Comparison of ENCODE assay signal across 19 cellular contexts in genomic region chr10:103595933-103596726, GRCh38.
"Had no signal": no experiment of that assay in that cellular context is flagged by ENCODE, and none has a peak within 500 bp of the region (broad histone marks: within the 10 kb centered on the region; RNA-seq: fewer than 3 reads in every experiment).

No MANE protein-coding gene starts in this region.

- H3K4me3 ChIP-seq: breast epithelium, gastrocnemius medialis, heart right ventricle, lower lobe of right lung, skin epidermis, thyroid gland had no signal

- H3K9me3 ChIP-seq: breast epithelium, gastrocnemius medialis, heart right ventricle, lower lobe of right lung, thyroid gland had no signal

- DNase-seq: activated CD4-positive, alpha-beta T cell treated with anti-CD3 and anti-CD28 coated beads for 48 hours; activated CD8-positive, alpha-beta T cell treated with anti-CD3 and anti-CD28 coated beads for 36 hours; activated effector memory CD4-positive, alpha-beta T cell treated with anti-CD3 and anti-CD28 coated beads, Interleukin-2, amount 50 U/mL, for 16 hours; activated naive CD8-positive, alpha-beta T cell treated with anti-CD3 and anti-CD28 coated beads for 36 hours; activated T-cell treated with anti-CD3 and anti-CD28 coated beads, Interleukin-2, amount 50 U/mL, for 4 hours; effector memory CD8-positive, alpha-beta T cell; gastrocnemius medialis; heart right ventricle; left cardiac atrium; lower lobe of right lung; nucleus accumbens; retina; stimulated activated CD4-positive, alpha-beta T cell treated with anti-CD3 and anti-CD28 coated beads, Interleukin-15, amount 100 ng/mL, for 24 hours; stimulated activated CD4-positive, alpha-beta T cell treated with anti-CD3 and anti-CD28 coated beads, Interleukin-4, amount 100 ng/mL, for 1 hour; stimulated activated naive B cell treated with anti-CD40 and anti-IgM and Interleukin-4, amounts not matched to agents 10 μg/mL and 1 μg/mL and 100 μg/mL, for 72 hours; thyroid gland had no signal

- H3K36me3 ChIP-seq: breast epithelium, gastrocnemius medialis, lower lobe of right lung, thyroid gland had no signal

- H3K27me3 ChIP-seq: breast epithelium, gastrocnemius medialis, heart right ventricle, thyroid gland had no signal

- H3K27ac ChIP-seq: breast epithelium, epithelial cell of prostate, lower lobe of right lung, thyroid gland had no signal

- H3K4me1 ChIP-seq: breast epithelium, lower lobe of right lung, thyroid gland had no signal
